27 cellular contexts compared by ENCODE assay signal in the genomic region with DNA sequence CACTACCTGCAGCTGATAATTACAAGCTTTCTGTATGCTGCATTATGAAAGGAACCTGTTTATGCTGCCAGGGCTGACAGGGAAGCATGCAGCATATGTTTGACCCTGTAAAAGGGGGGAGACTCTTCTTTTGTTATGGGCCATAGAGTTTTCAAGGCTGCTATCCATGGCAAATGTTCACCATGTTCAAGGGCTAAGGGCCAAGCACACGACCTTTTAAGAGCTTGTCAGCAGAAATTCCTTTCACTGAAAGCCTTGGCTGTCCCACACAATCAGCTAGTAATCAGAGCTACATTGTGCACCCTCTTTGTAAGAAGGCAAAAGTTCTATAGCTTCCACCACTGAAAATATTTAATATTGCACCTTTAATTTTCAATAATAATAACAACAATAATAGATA.
"Had no signal": no experiment of that assay in that cellular context is flagged by ENCODE, and none has a peak within 500 bp of the region (broad histone marks: within the 10 kb centered on the region; RNA-seq: fewer than 3 reads in every experiment).

No MANE protein-coding gene starts in this region.

- H3K36me3 ChIP-seq: adrenal gland, SJSA1 had no signal

- H3K9me3 ChIP-seq: adrenal gland, SJSA1 had no signal

- DNase-seq: activated CD4-positive, alpha-beta T cell treated with anti-CD3 and anti-CD28 coated beads for 4 hours; activated CD8-positive, alpha-beta memory T cell treated with anti-CD3 and anti-CD28 coated beads, Interleukin-2, amount 50 U/mL, for 4 hours; activated CD8-positive, alpha-beta T cell treated with anti-CD3 and anti-CD28 coated beads for 36 hours; activated gamma-delta T cell treated with Interleukin-2 at 50 U/mL for 16 hours; activated naive CD4-positive, alpha-beta T cell treated with anti-CD3 and anti-CD28 coated beads, Interleukin-2, amount 50 U/mL, for 16 hours; activated naive CD8-positive, alpha-beta T cell treated with anti-CD3 and anti-CD28 coated beads, Interleukin-2, amount 10 ng/mL, durations not matched to agents 7 days and 5 days; activated T-cell treated with anti-CD3 and anti-CD28 coated beads, Interleukin-2, amount 50 U/mL, for 72 hours; adrenal gland; anterior cingulate cortex; caudate nucleus; Karpas-422; MM.1S; NCI-H146; NCI-H187 treated with DMSO at 0.1 percent for 48 hours; NCI-H2081 treated with DMSO at 0.1 percent for 48 hours; NCI-H2171; NCI-H345; NCI-H510A; NCI-H526 treated with DMSO at 0.1 percent for 48 hours; NK-92 treated with Interleukin-12 subunit alpha and Interleukin-12 subunit beta, amount 100 ng/mL, for 24 hours; RPMI8226; SHP77 had no signal

- H3K27ac ChIP-seq: adrenal gland, SJSA1 had no signal

- H3K27me3 ChIP-seq: adrenal gland, SJSA1 had no signal

- ATAC-seq: activated CD4-positive, CD25-positive, alpha-beta regulatory T cell treated with anti-CD3 and anti-CD28 coated beads, Interleukin-2, amount 50 U/mL, for 24 hours; activated CD8-positive, alpha-beta T cell treated with anti-CD3 and anti-CD28 coated beads for 36 hours; activated T-cell treated with anti-CD3 and anti-CD28 coated beads, Interleukin-2, amount 50 U/mL, for 72 hours; K562; Panc1; SK-N-SH treated with all-trans-retinoic acid at 6 μM for 48 hours had no signal

- H3K4me1 ChIP-seq: adrenal gland, SJSA1 had no signal

- H3K4me3 ChIP-seq: adrenal gland, K562, SJSA1 had no signal
